In the genomic region with DNA sequence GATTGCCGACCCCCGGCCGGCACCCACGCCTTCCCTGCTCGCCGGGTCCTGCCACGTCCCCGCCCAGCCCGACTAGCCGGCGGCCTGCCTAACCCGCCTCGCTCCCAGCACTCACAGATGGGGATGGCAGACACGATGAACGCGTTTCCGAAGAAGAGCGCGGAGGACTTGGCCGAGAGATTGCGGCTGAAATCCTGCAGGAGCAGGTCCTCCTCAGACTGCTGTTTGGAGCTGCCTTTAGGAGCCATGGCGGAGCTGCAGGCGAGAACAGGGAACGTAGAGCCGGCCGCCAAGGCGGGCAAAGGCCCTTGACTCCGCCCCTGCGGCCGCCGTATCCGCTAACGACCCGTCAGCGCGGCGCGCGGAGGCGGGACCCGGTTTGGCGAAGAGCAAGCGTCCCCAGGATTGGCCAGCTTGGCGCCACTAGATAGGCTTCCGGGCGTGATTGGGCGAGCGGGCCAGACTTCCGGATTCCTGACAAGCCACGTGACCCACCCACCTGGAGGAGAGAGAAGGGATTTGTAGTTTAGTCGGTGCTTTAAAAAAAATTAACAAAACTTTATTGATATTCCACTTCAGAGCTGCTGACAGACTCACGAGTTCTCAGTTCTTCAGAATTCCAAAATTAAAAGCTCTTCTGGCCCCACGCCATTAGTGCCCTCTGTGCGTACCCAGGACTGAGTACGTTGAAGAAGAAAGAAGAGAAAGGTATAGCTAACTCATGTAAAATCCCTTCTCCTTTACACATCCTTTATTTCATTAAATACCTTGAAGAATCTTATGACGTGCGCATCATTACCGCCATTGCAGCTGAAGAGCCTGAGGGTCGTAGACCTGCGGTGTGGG, we compare ENCODE assay signal across 1 cellular context.
TF ChIP-seq lines count a peak whose summit lies in the region.

Gene SSR3 (minus strand): TSS at position 276 of the 846 bp plus-strand sequence. CDS start 28 bp downstream, at position 248.

TF ChIP-seq in H1, 55 proteins besides CTCF, POLR2A, EP300 and RAD21 (continued from another document):
- no peak for TF ChIP-seq NANOG (IDR thresholded peaks at IDR 0.05; ENCODE audit: insufficient read depth, low read depth, low read length, poor library complexity, severe bottlenecking)
